21 cellular contexts compared by ENCODE assay signal in genomic region chr7:55587687-55588378, GRCh38. TPM values are rescaled to one million over a fixed set of nuclear protein-coding genes. Genes with fewer than 3 reads are reported as not detected.
DNase-seq lines count a peak whose midpoint lies in the region; ATAC-seq, FAIRE-seq and TF ChIP-seq lines count a peak whose summit lies in the region.
"Had no signal": no experiment of that assay in that cellular context is flagged by ENCODE, and none has a peak within 500 bp of the region (broad histone marks: within the 10 kb centered on the region; RNA-seq: fewer than 3 reads in every experiment).

No MANE protein-coding gene starts in this region.

- CTCF ChIA-PET in GM10248 (lab: Yijun Ruan, JAX): interaction anchor here (1.1 to 1.8 kb wide), 4 partner anchors 9 to 103 kb away, joined by 3 to 6 read pairs (median 5); no protein-coding TSS in a partner anchor

- H2BK5ac ChIP-seq in trophoblast cell (ENCODE audit: low read depth, low read length, poor library complexity): no peak overlapping the region

- FAIRE-seq in bronchial epithelial cell (lab: Jason Lieb, UNC): peak; percentile 18
- FAIRE-seq: GM12892, GM18507 had no signal

- POLR2A ChIA-PET in GM10248 (lab: Yijun Ruan, JAX): no interaction called here

- no peak overlapping the region for H4K91ac ChIP-seq in trophoblast cell (ENCODE audit: low read depth, low read length)

- no peak overlapping the region for H4K8ac ChIP-seq in trophoblast cell (ENCODE audit: low read depth, low read length)

- DNase-seq in GM10248 (ENCODE audit: extremely low spot score) (peak; percentile 7), HFFc6 (no peak), bronchial epithelial cell (ENCODE audit: low read depth) (no peak), trophoblast cell (no peak), ACHN (no peak), NCI-H526 treated with DMSO at 0.1 percent for 48 hours (lab: John Stamatoyannopoulos, UW) (no peak)
- DNase-seq: BE2C; CD4-positive, alpha-beta T cell; DMS153; GF-D8; NCI-H1105; NCI-H2081; NCI-H510A; PC-3; SJCRH30 had no signal

- H3K27me3 ChIP-seq in bronchial epithelial cell (ENCODE audit: control insufficient read depth, insufficient read depth, low read length) (no peaks in the 10 kb centered on the region), trophoblast cell (ENCODE audit: insufficient read depth, low read length) (no peaks in the 10 kb centered on the region)
- H3K27me3 ChIP-seq: BE2C, SJCRH30 had no signal

- no peak overlapping the region for H2BK120ac ChIP-seq in trophoblast cell (ENCODE audit: insufficient read depth, low read length, poor library complexity)

- no peaks in the 10 kb centered on the region for H3K79me2 ChIP-seq in trophoblast cell (ENCODE audit: control insufficient read depth, insufficient read depth, low read length, poor library complexity)

- in situ Hi-C loops in ACHN (cut with HindIII; ENCODE audit: low pct_ligation_motif_present, low pct_unique_long_range_greater_than_20kb, low sequenced_read_pairs): no loop called here

- no peak overlapping the region for H3K4me3 Mint-ChIP-seq in HFFc6
- H3K4me3 Mint-ChIP-seq: CD4-positive, alpha-beta T cell; T-helper 1 cell treated with Interleukin-12 subunit alpha and Interleukin-12 subunit beta and Interleukin-4 antibody, amounts not matched to agents 30 μg/mL and 1 μg/mL, for 36 hours had no signal

- H3K4me1 Mint-ChIP-seq in HFFc6 (ENCODE audit: low read depth): peaks cover 18% of the 10 kb centered on the region

- no peak for TF ChIP-seq CTCF in GM10248 (IDR thresholded peaks at IDR 0.05; ENCODE audit: control extremely low read depth, extremely low read depth, low read depth, missing control alignments)
- TF ChIP-seq CTCF in HFFc6 (IDR thresholded peaks at IDR 0.05): peak; percentile 11; the same call in 1 of the 2 replicates
- no peak for TF ChIP-seq CTCF in bronchial epithelial cell (IDR thresholded peaks at IDR 0.05; ENCODE audit: insufficient read depth, low read length, severe bottlenecking)

- no peaks in the 10 kb centered on the region for H3K9me3 Mint-ChIP-seq in HFFc6
- H3K9me3 Mint-ChIP-seq: CD4-positive, alpha-beta T cell; T-helper 1 cell treated with Interleukin-12 subunit alpha and Interleukin-12 subunit beta and Interleukin-4 antibody, amounts not matched to agents 30 μg/mL and 1 μg/mL, for 36 hours had no signal

- no peak overlapping the region for H3K4me3 ChIP-seq in bronchial epithelial cell (ENCODE audit: low read depth, low read length)
- H3K4me3 ChIP-seq in trophoblast cell (ENCODE audit: low read depth, low read length): peak overlapping the region; percentile 39
- H3K4me3 ChIP-seq: SJCRH30 had no signal

- no peak overlapping the region for H3K4me2 ChIP-seq in trophoblast cell (ENCODE audit: low read length)

- H3K79me1 ChIP-seq in trophoblast cell (ENCODE audit: low read length): no peaks in the 10 kb centered on the region

- H3K9ac ChIP-seq in trophoblast cell (ENCODE audit: low read length): no peak overlapping the region

- no peak overlapping the region for H3K27ac Mint-ChIP-seq in HFFc6
- H3K27ac Mint-ChIP-seq: CD4-positive, alpha-beta T cell; T-helper 1 cell treated with Interleukin-12 subunit alpha and Interleukin-12 subunit beta and Interleukin-4 antibody, amounts not matched to agents 30 μg/mL and 1 μg/mL, for 36 hours had no signal

- no peak overlapping the region for H2BK12ac ChIP-seq in trophoblast cell (ENCODE audit: low read length)

- ATAC-seq in esophagus mucosa (no peak), GM19328 (IDR thresholded peaks at IDR 0.05; ENCODE audit: unreplicated experiment) (no peak)

- peaks cover 15% of the 10 kb centered on the region for H3K27me3 Mint-ChIP-seq in HFFc6 (ENCODE audit: insufficient read depth)
- H3K27me3 Mint-ChIP-seq: CD4-positive, alpha-beta T cell had no signal

- H4K12ac ChIP-seq in trophoblast cell (ENCODE audit: low read depth, low read length): no peak overlapping the region

- H2AK5ac ChIP-seq in trophoblast cell (ENCODE audit: low read length): no peak overlapping the region

- no peak overlapping the region for H3K14ac ChIP-seq in trophoblast cell (ENCODE audit: low read length)

- H3K9me3 ChIP-seq in trophoblast cell (ENCODE audit: insufficient read depth, low read depth, low read length): no peaks in the 10 kb centered on the region
- H3K9me3 ChIP-seq: SJCRH30 had no signal

- H3K4me1 ChIP-seq in trophoblast cell (ENCODE audit: control insufficient read depth in 1 of 2, insufficient read depth in 2 of 2, low read length in 2 of 2): no peaks in the 10 kb centered on the region
- H3K4me1 ChIP-seq: BE2C had no signal

- H3K23ac ChIP-seq in trophoblast cell (ENCODE audit: low read length): no peak overlapping the region

- H3K36me3 ChIP-seq in bronchial epithelial cell (ENCODE audit: control insufficient read depth, insufficient read depth, low read length) (no peaks in the 10 kb centered on the region), trophoblast cell (ENCODE audit: control insufficient read depth in 1 of 2, insufficient read depth in 2 of 2, low read length in 2 of 2) (no peaks in the 10 kb centered on the region)
- H3K36me3 ChIP-seq: BE2C, SJCRH30 had no signal

- no peak overlapping the region for H2AFZ ChIP-seq in trophoblast cell (ENCODE audit: insufficient read depth, low read length, poor library complexity)

- H3K27ac ChIP-seq in trophoblast cell (ENCODE audit: low read depth, low read length): no peak overlapping the region
- H3K27ac ChIP-seq: RWPE1, SJCRH30 had no signal

- no peak overlapping the region for H3K18ac ChIP-seq in trophoblast cell (ENCODE audit: low read length)

- no peaks in the 10 kb centered on the region for H3K36me3 Mint-ChIP-seq in HFFc6 (ENCODE audit: low read depth)

- WGBS in trophoblast cell (ENCODE audit: extremely low coverage, insufficient coverage, insufficient read length): no CpG with 5 or more reads among the region's 8 CpGs

- H3K4ac ChIP-seq in trophoblast cell (ENCODE audit: low read depth, low read length): no peak overlapping the region

RNA-seq across cellular contexts. Expression of gene VOPP1, which starts 15.5 kb away (rescaled TPM):
- 100 to 1,000 TPM; 103 to 135 (median 122) TPM for total RNA-seq in HFFc6 (2021; fragmentation: NEBNext Ultra II Directional; extraction: Animal tissue kit (Norgen Biotek cat#: 25700))
- total RNA-seq in bronchial epithelial cell (41.6 and 97.9 TPM in 2 replicates), esophagus mucosa (11.1 TPM)
- polyA plus RNA-seq in trophoblast cell (2013): 17.6 and 18.5 TPM in 2 replicates
